1 cellular context compared by ENCODE assay signal in the genomic region with DNA sequence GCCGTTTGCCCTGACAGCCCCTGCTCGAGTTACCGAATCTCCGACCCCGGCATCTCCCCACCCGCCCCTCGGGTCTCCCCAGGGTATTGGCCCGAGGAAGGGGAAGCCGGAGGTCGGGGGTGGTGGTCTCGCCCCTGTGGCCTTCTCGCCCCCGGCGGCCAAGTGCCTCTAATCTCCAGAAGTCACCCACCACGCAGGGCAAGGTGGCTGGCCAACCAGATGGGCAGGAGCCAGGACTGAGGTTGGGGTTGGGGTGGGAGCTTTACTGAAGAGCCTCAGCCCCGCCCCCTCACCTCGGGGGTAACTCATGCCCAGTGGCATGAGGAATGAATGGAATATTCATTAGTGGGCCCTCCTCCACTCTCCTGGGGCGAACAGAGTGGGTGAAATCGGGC.
A peak's percentile ranks its signal among the peaks of the same experiment; 100 is the strongest.
TF ChIP-seq lines count a peak whose summit lies in the region.

No MANE protein-coding gene starts in this region.

TF ChIP-seq in H1, 55 proteins besides CTCF, POLR2A, EP300 and RAD21:
- TF ChIP-seq KDM4A (IDR thresholded peaks at IDR 0.05; ENCODE audit: low read depth, low read length, severe bottlenecking) (peak; percentile 57), BRCA1 (IDR thresholded peaks at IDR 0.05; ENCODE audit: low read depth, low read length) (no peak), RFX5 (IDR thresholded peaks at IDR 0.05; ENCODE audit: borderline replicate concordance, low read depth, low read length) (no peak), BACH1 (IDR thresholded peaks at IDR 0.05; ENCODE audit: low read length) (peak; percentile 30; the same call in 1 of the 2 replicates), CBX5 (IDR thresholded peaks at IDR 0.05; ENCODE audit: low read depth, low read length) (no peak), JUN (IDR thresholded peaks at IDR 0.05; ENCODE audit: low read depth, low read length) (no peak), BCL11A (IDR thresholded peaks at IDR 0.05; ENCODE audit: low read depth in 2 of 2, low read length in 2 of 2) (no peak), FOSL1 (IDR thresholded peaks at IDR 0.05; ENCODE audit: insufficient read depth, low read depth, low read length) (no peak), TCF12 (IDR thresholded peaks at IDR 0.05; ENCODE audit: low read depth, low read length) (no peak), EGR1 (IDR thresholded peaks at IDR 0.05; ENCODE audit: borderline replicate concordance, low read depth, low read length) (no peak), KDM1A (IDR thresholded peaks at IDR 0.05; ENCODE audit: borderline replicate concordance, low read length) (no peak), NANOG (IDR thresholded peaks at IDR 0.05; ENCODE audit: insufficient read depth, low read depth, low read length, poor library complexity, severe bottlenecking) (no peak), CREB1 (IDR thresholded peaks at IDR 0.05) (no peak), POLR2AphosphoS5 (IDR thresholded peaks at IDR 0.05; ENCODE audit: low read depth, low read length) (no peak)
- TF ChIP-seq, protein P1, sequence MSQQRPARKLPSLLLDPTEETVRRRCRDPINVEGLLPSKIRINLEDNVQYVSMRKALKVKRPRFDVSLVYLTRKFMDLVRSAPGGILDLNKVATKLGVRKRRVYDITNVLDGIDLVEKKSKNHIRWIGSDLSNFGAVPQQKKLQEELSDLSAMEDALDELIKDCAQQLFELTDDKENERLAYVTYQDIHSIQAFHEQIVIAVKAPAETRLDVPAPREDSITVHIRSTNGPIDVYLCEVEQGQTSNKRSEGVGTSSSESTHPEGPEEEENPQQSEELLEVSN (IDR thresholded peaks at IDR 0.05) = no peak
- TF ChIP-seq, protein P2, sequence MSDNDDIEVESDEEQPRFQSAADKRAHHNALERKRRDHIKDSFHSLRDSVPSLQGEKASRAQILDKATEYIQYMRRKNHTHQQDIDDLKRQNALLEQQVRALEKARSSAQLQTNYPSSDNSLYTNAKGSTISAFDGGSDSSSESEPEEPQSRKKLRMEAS (IDR thresholded peaks at IDR 0.05) = no peak
